1 cellular context compared by ENCODE assay signal in the genomic region with DNA sequence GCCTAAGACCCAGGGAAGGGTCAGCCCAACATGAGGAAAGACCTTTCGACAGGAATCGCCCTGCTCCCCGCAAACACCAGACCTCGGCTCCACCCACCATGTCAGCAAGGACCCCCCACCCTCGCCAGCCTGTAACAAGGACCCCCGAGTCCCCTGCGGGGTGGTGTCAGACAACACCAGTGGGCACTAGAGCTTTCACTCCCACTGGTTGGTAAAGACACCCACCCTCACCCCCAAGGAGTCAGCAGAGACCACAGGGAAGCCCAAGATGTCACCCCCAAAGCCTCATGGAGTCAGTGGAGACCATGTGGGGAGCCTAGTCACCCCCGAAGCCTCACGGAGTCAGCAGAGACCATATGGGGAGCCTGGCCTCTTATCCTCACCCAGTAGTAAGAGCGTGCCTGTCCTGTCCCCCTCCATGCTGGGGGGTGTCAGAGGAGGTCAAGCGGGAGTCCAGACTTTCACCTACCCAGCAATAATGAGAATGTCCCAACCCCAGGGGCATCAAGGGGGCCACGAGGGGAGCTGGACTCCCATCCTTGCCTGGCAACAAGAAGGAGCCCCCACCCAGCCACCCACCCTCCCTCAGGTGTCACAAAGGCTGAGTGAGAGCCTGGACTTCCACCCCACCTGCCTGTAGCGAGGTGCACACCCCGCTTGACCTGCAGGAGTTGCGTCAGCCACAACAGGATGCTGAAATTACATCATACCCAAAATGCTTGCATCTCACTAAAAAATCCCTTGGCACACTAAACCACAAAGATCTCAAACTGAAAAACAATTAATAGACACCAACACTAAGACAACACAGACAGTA.
TF ChIP-seq lines count a peak whose summit lies in the region.

No MANE protein-coding gene starts in this region.

TF ChIP-seq in GM12878, 131 proteins besides CTCF, POLR2A, EP300 and RAD21 (continued from another document):
- TF ChIP-seq CBFB (IDR thresholded peaks at IDR 0.05; ENCODE audit: low read depth) (0 out of 2 replicates have a peak, but pooled peaks have one; percentile 52), JUNB (IDR thresholded peaks at IDR 0.05) (peak; percentile 58), RUNX3 (IDR thresholded peaks at IDR 0.05; ENCODE audit: low read length) (peak; percentile 90)
